In the genomic region with DNA sequence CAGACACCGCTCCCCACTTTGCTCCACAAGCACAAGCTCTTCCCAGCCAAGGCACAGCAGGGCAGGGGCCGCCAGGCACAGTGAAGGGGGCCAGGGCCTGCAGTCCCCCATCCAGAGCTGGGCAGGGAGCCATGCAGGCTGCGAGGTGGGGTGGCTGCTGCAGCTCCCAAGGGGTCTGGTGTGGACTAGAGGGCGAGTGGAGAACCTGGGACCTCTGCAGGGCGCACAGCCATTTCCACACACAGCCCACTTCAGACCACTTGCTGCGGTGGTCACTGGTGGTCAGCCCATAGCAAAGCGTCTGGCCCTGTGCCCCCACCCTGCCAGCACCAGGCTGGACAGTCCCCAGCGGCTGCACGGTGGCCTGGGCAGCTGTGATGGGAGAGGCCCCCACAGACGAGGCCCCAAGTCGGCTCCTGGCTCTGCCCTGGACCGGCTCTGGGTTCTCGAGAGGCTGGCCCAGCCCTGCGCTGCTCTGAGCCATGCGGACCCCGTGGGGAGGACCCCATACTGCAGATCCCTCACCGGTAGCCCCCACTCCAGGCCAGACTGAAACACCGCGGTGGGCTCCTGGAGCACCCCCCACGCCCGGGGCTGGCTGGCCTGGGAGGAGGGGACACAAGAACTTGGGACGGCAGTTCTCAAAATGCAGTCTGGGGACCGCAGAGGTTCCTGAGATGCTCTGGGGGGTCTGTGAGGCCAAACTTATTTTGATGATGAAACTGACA, we compare ENCODE assay signal across 19 cellular contexts. TPM values are rescaled to one million over a fixed set of nuclear protein-coding genes. Genes with fewer than 3 reads are reported as not detected.
DNase-seq lines count a peak whose midpoint lies in the region; ATAC-seq and TF ChIP-seq lines count a peak whose summit lies in the region.
"Had no signal": no experiment of that assay in that cellular context is flagged by ENCODE, and none has a peak within 500 bp of the region (broad histone marks: within the 10 kb centered on the region; RNA-seq: fewer than 3 reads in every experiment).

No MANE protein-coding gene starts in this region.

- no peaks in the 10 kb centered on the region for H3K27me3 Mint-ChIP-seq in T-helper 17 cell
- H3K27me3 Mint-ChIP-seq: stimulated activated memory B cell treated with anti-CD40 and anti-IgM and Interleukin-4, amounts not matched to agents 10 μg/mL and 1 μg/mL and 100 μg/mL, for 72 hours had no signal

- no peaks in the 10 kb centered on the region for H3K4me1 Mint-ChIP-seq in T-helper 17 cell
- H3K4me1 Mint-ChIP-seq: IgD-negative memory B cell; naive B cell; stimulated activated memory B cell treated with anti-CD40 and anti-IgM and Interleukin-4, amounts not matched to agents 10 μg/mL and 1 μg/mL and 100 μg/mL, for 72 hours had no signal

- peaks cover 9 to 27% (median 20%) of the 10 kb centered on the region in 10 experiments; a peak in 19 of 20 replicates for H3K4me1 ChIP-seq in BLaER1 treated with 17β-estradiol and CSF1 and Interleukin-3, amounts not matched to agents 10 nM and 100 nM
- peaks cover 46% of the 10 kb centered on the region for H3K4me1 ChIP-seq in adipocyte (ENCODE audit: control insufficient read depth, insufficient read depth, low read length)
- peaks cover 21% of the 10 kb centered on the region for H3K4me1 ChIP-seq in lower lobe of right lung

- H3K36me3 ChIP-seq in BLaER1 treated with 17β-estradiol and CSF1 and Interleukin-3, amounts not matched to agents 10 nM and 100 nM: no peaks in the 10 kb centered on the region
- no peaks in the 10 kb centered on the region for H3K36me3 ChIP-seq in adipocyte (ENCODE audit: control insufficient read depth, insufficient read depth, low read length, severe bottlenecking)
- H3K36me3 ChIP-seq in lower lobe of right lung: no peaks in the 10 kb centered on the region
- H3K36me3 ChIP-seq: MG63 had no signal

- H3K9ac ChIP-seq in BLaER1 treated with 17β-estradiol and CSF1 and Interleukin-3, amounts not matched to agents 10 nM and 100 nM: no peak overlapping the region
- peak overlapping the region; percentile 69 for H3K9ac ChIP-seq in adipocyte (ENCODE audit: low read length)

- no peak for TF ChIP-seq CTCF in lower lobe of right lung (IDR thresholded peaks at IDR 0.05)

- no peak overlapping the region for H3K27ac ChIP-seq in BLaER1 treated with 17β-estradiol and CSF1 and Interleukin-3, amounts not matched to agents 10 nM and 100 nM
- H3K27ac ChIP-seq in lower lobe of right lung (peak overlapping the region; percentile 56), skin epidermis (peak overlapping the region in 20 of 21 experiments; percentile 21 to 91 (median 76))

- DNase-seq in adipocyte (ENCODE audit: low read depth) (no peak), lower lobe of right lung (peak; percentile 38), SKM-1 treated with dmso at 0.1 percent for 144 hours (lab: John Stamatoyannopoulos, UW; ENCODE audit: unreplicated experiment) (no peak), NCI-H2029 (lab: John Stamatoyannopoulos, UW) (no peak), T-helper 17 cell (no peak)
- no peak for DNase-seq in stimulated activated CD4-positive, alpha-beta T cell treated with anti-CD3 and anti-CD28 coated beads, Interleukin-4, amount 100 ng/mL, for 24 hours
- DNase-seq: DND-41; foreskin melanocyte; MG63; naive B cell; NCI-H1694 treated with DMSO at 0.1 percent for 48 hours; NCI-H226; NK-92 treated with Interleukin-12 subunit alpha and Interleukin-12 subunit beta, amount 100 ng/mL, for 24 hours; RPMI8226; stimulated activated CD4-positive, alpha-beta T cell treated with anti-CD3 and anti-CD28 coated beads, Interleukin-15, amount 100 ng/mL, for 24 hours had no signal

- H3K4me2 ChIP-seq in BLaER1 treated with 17β-estradiol and CSF1 and Interleukin-3, amounts not matched to agents 10 nM and 100 nM: peak overlapping the region in 6 of 11 experiments; percentile 58 to 76 (median 66); a peak in 10 of 22 replicates

- peaks cover 0 to 10% (median 3%) of the 10 kb centered on the region in 11 experiments; a peak in 7 of 22 replicates for H4K20me1 ChIP-seq in BLaER1 treated with 17β-estradiol and CSF1 and Interleukin-3, amounts not matched to agents 10 nM and 100 nM

- peaks cover 0 to 25% (median 13%) of the 10 kb centered on the region in 11 experiments; a peak in 15 of 22 replicates for H3K27me3 ChIP-seq in BLaER1 treated with 17β-estradiol and CSF1 and Interleukin-3, amounts not matched to agents 10 nM and 100 nM
- H3K27me3 ChIP-seq in adipocyte (replicated peaks; ENCODE audit: control insufficient read depth, insufficient read depth, low read length) (no peaks in the 10 kb centered on the region), lower lobe of right lung (ENCODE audit: low read depth) (peaks cover 7% of the 10 kb centered on the region)
- H3K27me3 ChIP-seq: MG63 had no signal

- no peaks in the 10 kb centered on the region; a peak in 1 of 22 replicates for H3K9me3 ChIP-seq in BLaER1 treated with 17β-estradiol and CSF1 and Interleukin-3, amounts not matched to agents 10 nM and 100 nM (replicated peaks in 1 of 11)
- no peaks in the 10 kb centered on the region for H3K9me3 ChIP-seq in adipocyte (ENCODE audit: control insufficient read depth, low read length)
- H3K9me3 ChIP-seq in lower lobe of right lung: no peaks in the 10 kb centered on the region
- H3K9me3 ChIP-seq in T-helper 17 cell (ENCODE audit: control insufficient read depth, low read length, poor library complexity, severe bottlenecking): no peaks in the 10 kb centered on the region
- H3K9me3 ChIP-seq: MG63 had no signal

- no peaks in the 10 kb centered on the region for H3K36me3 Mint-ChIP-seq in T-helper 17 cell (ENCODE audit: low read depth)
- H3K36me3 Mint-ChIP-seq: IgD-negative memory B cell; naive B cell; stimulated activated memory B cell treated with anti-CD40 and anti-IgM and Interleukin-4, amounts not matched to agents 10 μg/mL and 1 μg/mL and 100 μg/mL, for 72 hours had no signal

- no peak overlapping the region for H3K4me3 ChIP-seq in BLaER1 treated with 17β-estradiol and CSF1 and Interleukin-3, amounts not matched to agents 10 nM and 100 nM
- no peak overlapping the region for H3K4me3 ChIP-seq in adipocyte (ENCODE audit: low read length)
- H3K4me3 ChIP-seq in lower lobe of right lung: no peak overlapping the region
- H3K4me3 ChIP-seq in skin epidermis: no peak overlapping the region
- H3K4me3 ChIP-seq: MG63 had no signal

- no peak overlapping the region for H3K4me3 Mint-ChIP-seq in T-helper 17 cell
- H3K4me3 Mint-ChIP-seq: IgD-negative memory B cell; stimulated activated memory B cell treated with anti-CD40 and anti-IgM and Interleukin-4, amounts not matched to agents 10 μg/mL and 1 μg/mL and 100 μg/mL, for 72 hours had no signal

- ATAC-seq in lower lobe of right lung (no peak), T-helper 17 cell (no peak)
- ATAC-seq: stimulated activated memory B cell treated with anti-CD40 and anti-IgM and Interleukin-4, amounts not matched to agents 10 μg/mL and 1 μg/mL and 100 μg/mL, for 72 hours had no signal

- H3K27ac Mint-ChIP-seq in T-helper 17 cell: no peak overlapping the region
- H3K27ac Mint-ChIP-seq: IgD-negative memory B cell; naive B cell; stimulated activated memory B cell treated with anti-CD40 and anti-IgM and Interleukin-4, amounts not matched to agents 10 μg/mL and 1 μg/mL and 100 μg/mL, for 72 hours had no signal

- intact Hi-C loops in lower lobe of right lung (cut with DNase I): no loop called here

RNA-seq across cellular contexts. Expression of gene COL6A2, which starts 47.1 kb away (rescaled TPM):
- total RNA-seq in lower lobe of right lung: 227 TPM
- 10 to 100 TPM; 15.1 to 19.8 TPM for total RNA-seq in T-helper 17 cell

Comparison
In these comparisons a context has a peak if more than half of its experiments do, and no peak if none do; other contexts are left out.
1. H3K27ac ChIP-seq: peak in lower lobe of right lung (single experiment) and skin epidermis (20 of 21); none in BLaER1 treated with 17β-estradiol and CSF1 and Interleukin-3, amounts not matched to agents 10 nM and 100 nM (0 of 11).
2. RNA of gene COL6A2, which starts 47.1 kb away (total RNA-seq): 227 TPM in lower lobe of right lung (single experiment); 15.1 to 19.8 TPM in T-helper 17 cell; every median in the first group is over 10 times any median in the second.